19 cellular contexts compared by ENCODE assay signal in genomic region chr7:84073476-84073875, GRCh38.
A peak's percentile ranks its signal among the peaks of the same experiment; 100 is the strongest.
DNase-seq lines count a peak whose midpoint lies in the region; ATAC-seq and TF ChIP-seq lines count a peak whose summit lies in the region.
"Had no signal": no experiment of that assay in that cellular context is flagged by ENCODE, and none has a peak within 500 bp of the region (broad histone marks: within the 10 kb centered on the region; RNA-seq: fewer than 3 reads in every experiment).

No MANE protein-coding gene starts in this region.

- no peak for ATAC-seq in GM18505 (IDR thresholded peaks at IDR 0.05; ENCODE audit: unreplicated experiment)
- no peak for ATAC-seq in HG03520 (IDR thresholded peaks at IDR 0.05; ENCODE audit: unreplicated experiment)

- TF ChIP-seq POLR2A in GM18505 (IDR thresholded peaks at IDR 0.05; ENCODE audit: borderline replicate concordance, extremely low read depth, insufficient read depth, insufficient read length) = no peak

- DNase-seq in EH (ENCODE audit: low read depth) = peak; percentile 32
- peak; percentile 11 for DNase-seq in MV-4-11 (lab: John Stamatoyannopoulos, UW)
- DNase-seq in brain microvascular endothelial cell = peak; percentile 2
- no peak for DNase-seq in mesothelial cell of epicardium (ENCODE audit: low spot score in 2 of 2, unreplicated experiment in 2 of 2)
- no peak for DNase-seq in iPS-NIHi11 (ENCODE audit: low spot score)
- DNase-seq: activated naive CD4-positive, alpha-beta T cell treated with anti-CD3 and anti-CD28 coated beads, Interleukin-2, amount 50 U/mL, for 16 hours; caudate nucleus; DMS79 treated with DMSO at 0.1 percent for 48 hours; head of caudate nucleus; Karpas-422; kidney glomerular epithelial cell; NCI-H187; NCI-H526; occipital lobe; small intestine; stimulated activated naive CD4-positive, alpha-beta T cell had no signal

- H3K4me3 ChIP-seq in brain microvascular endothelial cell (ENCODE audit: low read depth, low read length) = no peak overlapping the region
- H3K4me3 ChIP-seq: BLaER1 had no signal

- H3K27me3 Mint-ChIP-seq in mesothelial cell of epicardium (ENCODE audit: low read depth) = no peaks in the 10 kb centered on the region

- H3K9me3 Mint-ChIP-seq in mesothelial cell of epicardium = no peaks in the 10 kb centered on the region

- in situ Hi-C loops in brain microvascular endothelial cell (cut with HindIII; ENCODE audit: low pct_ligation_motif_present, low sequenced_read_pairs) = no loop called here

- H3K4me1 Mint-ChIP-seq in mesothelial cell of epicardium = peaks cover 51% of the 10 kb centered on the region

- H3K36me3 ChIP-seq in brain microvascular endothelial cell (replicated peaks) = no peaks in the 10 kb centered on the region
- H3K36me3 ChIP-seq: BLaER1 had no signal

- no peak overlapping the region for H3K4me3 Mint-ChIP-seq in mesothelial cell of epicardium

- peak overlapping the region; percentile 75 for H3K27ac Mint-ChIP-seq in mesothelial cell of epicardium

- H3K36me3 Mint-ChIP-seq in mesothelial cell of epicardium = no peaks in the 10 kb centered on the region

- peak overlapping the region; percentile 29 for H3K27ac ChIP-seq in brain microvascular endothelial cell
- H3K27ac ChIP-seq: BLaER1 had no signal

- H3K27me3 ChIP-seq in brain microvascular endothelial cell (replicated peaks) = no peaks in the 10 kb centered on the region
- H3K27me3 ChIP-seq: BLaER1 had no signal

- TF ChIP-seq CTCF in brain microvascular endothelial cell (IDR thresholded peaks at IDR 0.05; ENCODE audit: low read depth, low read length, missing control alignments) (no peak), mesothelial cell of epicardium (IDR thresholded peaks at IDR 0.05; ENCODE audit: unreplicated experiment) (no peak)

Comparison
In these comparisons a context has a peak if more than half of its experiments do, and no peak if none do; other contexts are left out.
1. DNase-seq: peak in EH (single experiment), MV-4-11 (single experiment) and brain microvascular endothelial cell (single experiment); none in mesothelial cell of epicardium (0 of 2) and iPS-NIHi11 (single experiment).